Comparison of ENCODE assay signal across 7 cellular contexts in genomic region chr12:132144115-132145071, GRCh38.
DNase-seq lines count a peak whose midpoint lies in the region; ATAC-seq and TF ChIP-seq lines count a peak whose summit lies in the region.

TSS of gene DDX51 (minus strand) at chr12:132144319. CDS start at chr12:132144296, 23 bp downstream.
TSS of gene NOC4L (plus strand) at chr12:132144457. CDS start at chr12:132144489, 32 bp downstream.

- DNase-seq in NCI-H2029 (lab: John Stamatoyannopoulos, UW): peak; percentile 87
- DNase-seq in T-helper 9 cell: peak; percentile 96
- DNase-seq in astrocyte of the hippocampus (ENCODE audit: low read depth, low spot score): peak; percentile 99
- DNase-seq in hypothalamus (lab: John Stamatoyannopoulos, UW): peak; percentile 40 to 96 (median 86)
- peak; percentile 77 for DNase-seq in retinal pigment epithelial cell (ENCODE audit: low read depth)

- no peak for TF ChIP-seq CTCF in retinal pigment epithelial cell (conservative IDR thresholded peaks at IDR 0.05; ENCODE audit: low read depth, low read length)

- peak within 1 kb of the TSS; percentile 77 for H3K4me3 ChIP-seq in retinal pigment epithelial cell (ENCODE audit: low read length)

- ATAC-seq in GM18508 (IDR thresholded peaks at IDR 0.05; ENCODE audit: insufficient read depth, unreplicated experiment) (peak; percentile 65), HG02973 (IDR thresholded peaks at IDR 0.05; ENCODE audit: unreplicated experiment) (peak; percentile 76)

Comparison
In these comparisons a context has a peak if more than half of its experiments do, and no peak if none do; other contexts are left out.
1. Peak in every context shown above with its lines: DNase-seq, ATAC-seq and H3K4me3 ChIP-seq.